ENCODE assay signal across 18 cellular contexts in the genomic region with DNA sequence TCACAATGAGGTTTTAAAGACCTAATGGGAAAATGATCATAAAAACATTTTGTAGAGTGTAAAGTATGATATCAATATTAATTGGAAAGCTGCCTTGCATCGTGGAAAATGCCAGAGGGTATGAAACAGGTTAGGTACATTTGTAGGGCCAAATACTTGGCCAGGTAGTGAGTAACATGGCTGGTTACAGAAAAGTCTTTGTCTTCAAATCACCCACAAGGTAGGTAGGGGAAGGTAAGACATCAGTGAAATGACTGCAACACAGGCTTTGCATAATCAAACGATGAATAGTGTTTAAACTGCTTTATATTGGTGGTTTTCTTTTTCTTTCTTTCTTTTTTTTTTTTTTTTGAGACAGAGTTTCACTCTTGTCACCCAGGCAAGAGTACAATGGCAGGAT.
DNase-seq lines count a peak whose midpoint lies in the region; ATAC-seq, FAIRE-seq and TF ChIP-seq lines count a peak whose summit lies in the region.
"Had no signal": no experiment of that assay in that cellular context is flagged by ENCODE, and none has a peak within 500 bp of the region (broad histone marks: within the 10 kb centered on the region; RNA-seq: fewer than 3 reads in every experiment).

No MANE protein-coding gene starts in this region.

- CTCF ChIA-PET in SK-N-SH (lab: Yijun Ruan, JAX): interaction anchor here (0.8 to 3.2 kb wide), 2 partner anchors 63 to 107 kb away, joined by 3 to 14 read pairs; no protein-coding TSS in a partner anchor

- H3K36me3 Mint-ChIP-seq in astrocyte (ENCODE audit: low read depth, unreplicated experiment) (peaks cover 10% of the 10 kb centered on the region), neural crest cell (ENCODE audit: low read depth) (peaks cover 5% of the 10 kb centered on the region)
- H3K36me3 Mint-ChIP-seq: activated naive CD8-positive, alpha-beta T cell treated with anti-CD3 and anti-CD28 coated beads, Interleukin-2, amount 10 ng/mL, durations not matched to agents 7 days and 5 days had no signal

- no peak for TF ChIP-seq POLR2A in vagina (IDR thresholded peaks at IDR 0.05)

- no peaks in the 10 kb centered on the region for H3F3A ChIP-seq in SK-N-SH (replicated peaks; ENCODE audit: insufficient read depth)

- peaks cover 0 to 19% (median 4%) of the 10 kb centered on the region in 9 donors for H3K36me3 ChIP-seq in heart right ventricle
- no peaks in the 10 kb centered on the region for H3K36me3 ChIP-seq in astrocyte (ENCODE audit: insufficient read depth, low read length)
- H3K36me3 ChIP-seq in vagina: peaks cover 0 to 3% of the 10 kb centered on the region in 2 donors
- H3K36me3 ChIP-seq in SK-N-SH (replicated peaks in 1 of 2; ENCODE audit: control insufficient read depth in 1 of 2, insufficient read depth in 2 of 2, low read length in 1 of 2): peaks cover 0 to 2% of the 10 kb centered on the region in 2 experiments
- H3K36me3 ChIP-seq: thyroid gland had no signal

- H3K27me3 ChIP-seq in heart right ventricle: no peaks in the 10 kb centered on the region
- H3K27me3 ChIP-seq in astrocyte (ENCODE audit: insufficient read depth, low read length): no peaks in the 10 kb centered on the region
- no peaks in the 10 kb centered on the region for H3K27me3 ChIP-seq in vagina
- no peaks in the 10 kb centered on the region for H3K27me3 ChIP-seq in SK-N-SH (ENCODE audit: insufficient read depth)
- H3K27me3 ChIP-seq: cardiac muscle cell, thyroid gland had no signal

- H3K4me3 ChIP-seq in heart right ventricle (no peak overlapping the region), astrocyte (ENCODE audit: insufficient read depth, low read depth, low read length) (no peak overlapping the region), vagina (no peak overlapping the region), SK-N-SH (ENCODE audit: low read depth in 2 of 2, low read length in 1 of 2) (no peak overlapping the region)
- H3K4me3 ChIP-seq: cardiac muscle cell, mucosa of descending colon had no signal

- H3K27ac ChIP-seq in heart right ventricle: peak overlapping the region in 9 of 10 donors; percentile 80 to 93 (median 86)
- no peak overlapping the region for H3K27ac ChIP-seq in astrocyte (ENCODE audit: low read depth, low read length)
- H3K27ac ChIP-seq in vagina: peak overlapping the region; percentile 86
- no peak overlapping the region for H3K27ac ChIP-seq in SK-N-SH (ENCODE audit: low read depth in 2 of 2, low read length in 1 of 2)
- H3K27ac ChIP-seq: cardiac muscle cell had no signal

- no peak for FAIRE-seq in astrocyte (lab: Jason Lieb, UNC)

- H3K4me3 Mint-ChIP-seq in astrocyte (ENCODE audit: unreplicated experiment): no peak overlapping the region
- H3K4me3 Mint-ChIP-seq in neural crest cell: no peak overlapping the region

- H2AFZ ChIP-seq in astrocyte (ENCODE audit: low read depth, low read length): no peak overlapping the region
- no peak overlapping the region for H2AFZ ChIP-seq in SK-N-SH (ENCODE audit: low read depth)

- no peak overlapping the region for H3K9ac ChIP-seq in astrocyte (ENCODE audit: low read length)
- H3K9ac ChIP-seq in SK-N-SH: no peak overlapping the region

- TF ChIP-seq RAD21 in SK-N-SH (IDR thresholded peaks at IDR 0.05; ENCODE audit: low read length): no peak

- peaks cover 3% of the 10 kb centered on the region for H3K27me3 Mint-ChIP-seq in astrocyte (ENCODE audit: low read depth, unreplicated experiment)
- no peaks in the 10 kb centered on the region for H3K27me3 Mint-ChIP-seq in neural crest cell (ENCODE audit: low read depth)

- H4K20me1 ChIP-seq in astrocyte (ENCODE audit: insufficient read depth, low read length) (no peaks in the 10 kb centered on the region), SK-N-SH (ENCODE audit: insufficient read depth) (no peaks in the 10 kb centered on the region)

- intact Hi-C loops in heart right ventricle (cut with DNase I): loop anchor here in 7 of 10 donors (5.0 to 10.0 kb wide), 4 partner anchors 60 to 105 kb away; a partner anchor contains a TSS
- intact Hi-C loops in left ventricle myocardium superior (cut with micrococcal nuclease): no loop called here
- intact Hi-C loops in vagina (cut with DNase I): loop anchor here (5.0 to 10.0 kb wide), 2 partner anchors 60 to 113 kb away; a partner anchor contains a TSS

- no peaks in the 10 kb centered on the region for H3K9me3 Mint-ChIP-seq in astrocyte (ENCODE audit: unreplicated experiment)
- H3K9me3 Mint-ChIP-seq in neural crest cell: no peaks in the 10 kb centered on the region
- H3K9me3 Mint-ChIP-seq: activated naive CD8-positive, alpha-beta T cell treated with anti-CD3 and anti-CD28 coated beads, Interleukin-2, amount 10 ng/mL, durations not matched to agents 7 days and 5 days; CD14-positive monocyte had no signal

- WGBS in heart right ventricle, 2 donors: 85 to 90% methylated on average over 2 of the region's 2 CpGs
- 87% methylated on average over 2 of the region's 2 CpGs for whole genome bisulfite sequencing in SK-N-SH (ENCODE audit: low lambda C conversion rate)

- H3K27ac Mint-ChIP-seq in astrocyte (ENCODE audit: unreplicated experiment): no peak overlapping the region
- H3K27ac Mint-ChIP-seq in neural crest cell (ENCODE audit: unreplicated experiment): peak overlapping the region; percentile 64
- H3K27ac Mint-ChIP-seq: activated naive CD8-positive, alpha-beta T cell treated with anti-CD3 and anti-CD28 coated beads, Interleukin-2, amount 10 ng/mL, durations not matched to agents 7 days and 5 days had no signal

- ATAC-seq in heart right ventricle: no peak
- ATAC-seq in left ventricle myocardium superior: no peak
- ATAC-seq in GM21619 (IDR thresholded peaks at IDR 0.05; ENCODE audit: unreplicated experiment): no peak
- ATAC-seq in GM18502 (IDR thresholded peaks at IDR 0.05; ENCODE audit: poor library complexity, unreplicated experiment): no peak

- DNase-seq in heart right ventricle (no peak), left ventricle myocardium superior (no peak), astrocyte (ENCODE audit: low read depth) (no peak), neural crest cell (ENCODE audit: low read depth, low spot score) (no peak), vagina (ENCODE audit: extremely low spot score in 2 of 2) (no peak), SK-N-SH (no peak)
- DNase-seq: activated CD4-positive, alpha-beta T cell treated with anti-CD3 and anti-CD28 coated beads, Interleukin-2, amount 50 U/mL, for 1 hour; activated naive CD8-positive, alpha-beta T cell treated with anti-CD3 and anti-CD28 coated beads, Interleukin-2, amount 10 ng/mL, durations not matched to agents 7 days and 5 days; hypothalamus; NCI-H1417 treated with DMSO at 0.1 percent for 48 hours; stimulated activated CD4-positive, alpha-beta T cell treated with anti-CD3 and anti-CD28 coated beads, Interleukin-4, amount 100 ng/mL, for 4 hours; stimulated activated CD8-positive, alpha-beta memory T cell treated with anti-CD3 and anti-CD28 coated beads, Interleukin-4, amount 100 ng/mL, for 48 hours; thyroid gland had no signal

- H3K4me1 ChIP-seq in heart right ventricle: peaks cover 27 to 88% (median 57%) of the 10 kb centered on the region in 9 donors
- peaks cover 5% of the 10 kb centered on the region for H3K4me1 ChIP-seq in astrocyte (ENCODE audit: insufficient read depth, low read length)
- H3K4me1 ChIP-seq in vagina: peaks cover 34% of the 10 kb centered on the region
- H3K4me1 ChIP-seq in SK-N-SH (ENCODE audit: control insufficient read depth in 1 of 2, insufficient read depth in 2 of 2, low read depth in 1 of 2, low read length in 1 of 2): peaks cover 0 to 3% of the 10 kb centered on the region in 2 experiments; a peak in 1 of 4 replicates

- H3K79me2 ChIP-seq in astrocyte (ENCODE audit: insufficient read depth, low read length) (no peaks in the 10 kb centered on the region), SK-N-SH (ENCODE audit: insufficient read depth) (no peaks in the 10 kb centered on the region)

- H3K4me1 Mint-ChIP-seq in astrocyte (ENCODE audit: low read depth, unreplicated experiment) (peaks cover 5% of the 10 kb centered on the region), neural crest cell (peaks cover 32% of the 10 kb centered on the region)

- POLR2A ChIA-PET in SK-N-SH (lab: Yijun Ruan, JAX): no interaction called here

- no peak for TF ChIP-seq CTCF in heart right ventricle (IDR thresholded peaks at IDR 0.05)
- TF ChIP-seq CTCF in astrocyte (IDR thresholded peaks at IDR 0.05; ENCODE audit: insufficient read depth, low read depth, low read length): no peak
- no peak for TF ChIP-seq CTCF in neural crest cell (conservative IDR thresholded peaks at IDR 0.05)
- no peak for TF ChIP-seq CTCF in vagina (IDR thresholded peaks at IDR 0.05)
- TF ChIP-seq CTCF in SK-N-SH (IDR thresholded peaks at IDR 0.05): no peak

- H3K4me2 ChIP-seq in astrocyte (ENCODE audit: low read length): peak overlapping the region; percentile 86
- no peak overlapping the region for H3K4me2 ChIP-seq in SK-N-SH

- no peaks in the 10 kb centered on the region for H3K9me2 ChIP-seq in SK-N-SH

- TF ChIP-seq EP300 in SK-N-SH (IDR thresholded peaks at IDR 0.05; ENCODE audit: borderline replicate concordance in 1 of 2, low read depth in 1 of 2, low read length in 1 of 2): no peak

- H3K9me3 ChIP-seq in heart right ventricle (no peaks in the 10 kb centered on the region), astrocyte (ENCODE audit: insufficient read depth, low read depth, low read length) (no peaks in the 10 kb centered on the region), vagina (no peaks in the 10 kb centered on the region), SK-N-SH (no peaks in the 10 kb centered on the region)
- H3K9me3 ChIP-seq: mucosa of descending colon, thyroid gland had no signal

TF ChIP-seq in SK-N-SH, 30 proteins besides CTCF, POLR2A, EP300 and RAD21 (continues in another document):
- TF ChIP-seq, protein P1, sequence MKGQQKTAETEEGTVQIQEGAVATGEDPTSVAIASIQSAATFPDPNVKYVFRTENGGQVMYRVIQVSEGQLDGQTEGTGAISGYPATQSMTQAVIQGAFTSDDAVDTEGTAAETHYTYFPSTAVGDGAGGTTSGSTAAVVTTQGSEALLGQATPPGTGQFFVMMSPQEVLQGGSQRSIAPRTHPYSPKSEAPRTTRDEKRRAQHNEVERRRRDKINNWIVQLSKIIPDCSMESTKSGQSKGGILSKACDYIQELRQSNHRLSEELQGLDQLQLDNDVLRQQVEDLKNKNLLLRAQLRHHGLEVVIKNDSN (IDR thresholded peaks at IDR 0.05; ENCODE audit: borderline replicate concordance, low read depth): no peak
- TF ChIP-seq RCOR1 (IDR thresholded peaks at IDR 0.05; ENCODE audit: low read length) (no peak), TCF12 (IDR thresholded peaks at IDR 0.05) (no peak), FOXJ3 (CRISPR knock-in tag; IDR thresholded peaks at IDR 0.05) (no peak), TEAD4 (IDR thresholded peaks at IDR 0.05; ENCODE audit: borderline replicate concordance, insufficient read depth) (no peak), CHD2 (IDR thresholded peaks at IDR 0.05; ENCODE audit: low read length, partially characterized antibody) (no peak), RFX5 (IDR thresholded peaks at IDR 0.05; ENCODE audit: low read length) (no peak), FOSL2 (IDR thresholded peaks at IDR 0.05; ENCODE audit: borderline replicate concordance, low read depth) (no peak)

Comparison
In these comparisons a context has a peak if more than half of its experiments do, and no peak if none do; other contexts are left out.
1. H3K27ac ChIP-seq: peak in heart right ventricle (9 of 10) and vagina (single experiment); none in astrocyte (single experiment) and SK-N-SH (0 of 2).